Comparison of ENCODE assay signal across 14 cellular contexts in the genomic region with DNA sequence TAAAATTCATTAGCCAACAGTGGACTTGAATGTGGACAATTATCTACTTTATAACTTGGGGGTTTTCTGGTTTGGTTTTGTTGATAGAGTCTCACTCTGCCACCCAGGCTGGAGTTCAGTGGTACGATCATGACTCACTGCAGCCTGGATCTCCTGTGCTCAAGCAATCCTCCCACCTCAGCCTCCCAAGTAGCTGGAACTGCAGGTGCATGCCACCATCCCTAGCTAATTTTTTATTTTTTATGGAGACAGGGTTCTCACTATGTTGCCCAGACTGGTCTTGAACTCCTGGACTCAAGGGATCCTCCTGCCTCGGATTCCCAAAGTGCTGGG. TPM values are rescaled to one million over a fixed set of nuclear protein-coding genes. Genes with fewer than 3 reads are reported as not detected.
A peak's percentile ranks its signal among the peaks of the same experiment; 100 is the strongest.
DNase-seq lines count a peak whose midpoint lies in the region; ATAC-seq and TF ChIP-seq lines count a peak whose summit lies in the region.
"Had no signal": no experiment of that assay in that cellular context is flagged by ENCODE, and none has a peak within 500 bp of the region (broad histone marks: within the 10 kb centered on the region; RNA-seq: fewer than 3 reads in every experiment).

No MANE protein-coding gene starts in this region.

- no peak for TF ChIP-seq CTCF in HEK293 (tag by site-specific recombination; IDR thresholded peaks at IDR 0.05)
- no peak for TF ChIP-seq CTCF in OCI-LY3 (IDR thresholded peaks at IDR 0.05; ENCODE audit: low read depth, low read length)
- no peak for TF ChIP-seq CTCF in spleen (IDR thresholded peaks at IDR 0.05 in 8 of 11, conservative IDR thresholded peaks at IDR 0.05 in 3 of 11)

- no peaks in the 10 kb centered on the region for H3K36me3 ChIP-seq in HEK293 (ENCODE audit: control insufficient read depth in 2 of 2, insufficient read depth in 1 of 2, low read length in 2 of 2)
- H3K36me3 ChIP-seq in OCI-LY3 (replicated peaks; ENCODE audit: low read depth, low read length) = no peaks in the 10 kb centered on the region
- H3K36me3 ChIP-seq in spleen = no peaks in the 10 kb centered on the region
- H3K36me3 ChIP-seq: BE2C, HAP-1 had no signal

- H3K9me3 Mint-ChIP-seq in activated CD4-positive, alpha-beta T cell treated with anti-CD3 and anti-CD28 coated beads, Interleukin-2, amount 10 ng/mL, durations not matched to agents 24 days and 14 days = no peaks in the 10 kb centered on the region
- H3K9me3 Mint-ChIP-seq in T-helper 2 cell treated with Interferon-gamma antibody and Interleukin-4, amounts not matched to agents 5 μg/mL and 100 μg/mL, for 36 hours = no peaks in the 10 kb centered on the region

- H3K9ac ChIP-seq in OCI-LY3 (ENCODE audit: low read length) = no peak overlapping the region

- no peaks in the 10 kb centered on the region for H4K20me1 ChIP-seq in OCI-LY3 (ENCODE audit: insufficient read depth, low read length)

- POLR2A ChIA-PET in HEK293 (lab: Yijun Ruan, JAX) = no interaction called here

- intact Hi-C loops in spleen (cut with DNase I; ENCODE audit: low total_unique reads) = no loop called here
- intact Hi-C loops in activated CD4-positive, alpha-beta T cell treated with anti-CD3 and anti-CD28 coated beads, Interleukin-2, amount 10 ng/mL, durations not matched to agents 24 days and 14 days (cut with micrococcal nuclease) = no loop called here

- peaks cover 6% of the 10 kb centered on the region for H3K27me3 Mint-ChIP-seq in activated CD4-positive, alpha-beta T cell treated with anti-CD3 and anti-CD28 coated beads, Interleukin-2, amount 10 ng/mL, durations not matched to agents 24 days and 14 days
- H3K27me3 Mint-ChIP-seq in T-helper 2 cell treated with Interferon-gamma antibody and Interleukin-4, amounts not matched to agents 5 μg/mL and 100 μg/mL, for 36 hours (ENCODE audit: low read depth) = no peaks in the 10 kb centered on the region

- no peaks in the 10 kb centered on the region for H3K36me3 Mint-ChIP-seq in activated CD4-positive, alpha-beta T cell treated with anti-CD3 and anti-CD28 coated beads, Interleukin-2, amount 10 ng/mL, durations not matched to agents 24 days and 14 days (ENCODE audit: low read depth)
- no peaks in the 10 kb centered on the region for H3K36me3 Mint-ChIP-seq in T-helper 2 cell treated with Interferon-gamma antibody and Interleukin-4, amounts not matched to agents 5 μg/mL and 100 μg/mL, for 36 hours (ENCODE audit: low read depth)

- 58 to 83% (median 71%) methylated on average over 2 of the region's 2 CpGs for WGBS in spleen, 5 donors

- no peak for TF ChIP-seq POLR2A in erythroblast (IDR thresholded peaks at IDR 0.05; ENCODE audit: low read length)
- no peak for TF ChIP-seq POLR2A in spleen (IDR thresholded peaks at IDR 0.05)

- no peaks in the 10 kb centered on the region for H3K79me2 ChIP-seq in OCI-LY3 (ENCODE audit: low read length)

- H3K4me1 Mint-ChIP-seq in activated CD4-positive, alpha-beta T cell treated with anti-CD3 and anti-CD28 coated beads, Interleukin-2, amount 10 ng/mL, durations not matched to agents 24 days and 14 days = peaks cover 4% of the 10 kb centered on the region
- H3K4me1 Mint-ChIP-seq in T-helper 2 cell treated with Interferon-gamma antibody and Interleukin-4, amounts not matched to agents 5 μg/mL and 100 μg/mL, for 36 hours (ENCODE audit: low read depth) = no peaks in the 10 kb centered on the region

- H3K4me1 ChIP-seq in HEK293 (ENCODE audit: control insufficient read depth, insufficient read depth, low read length) (no peaks in the 10 kb centered on the region), OCI-LY3 (ENCODE audit: low read length) (peaks cover 6% of the 10 kb centered on the region), spleen (peaks cover 0 to 20% (median 12%) of the 10 kb centered on the region in 6 donors)
- H3K4me1 ChIP-seq: BE2C, HAP-1 had no signal

- H3K9me3 ChIP-seq in HEK293 (ENCODE audit: control insufficient read depth, insufficient read depth, low read depth, low read length) (no peaks in the 10 kb centered on the region), OCI-LY3 (ENCODE audit: insufficient read depth, low read length) (no peaks in the 10 kb centered on the region), spleen (no peaks in the 10 kb centered on the region)
- H3K9me3 ChIP-seq: BE2C, HAP-1 had no signal

- H3K4me3 ChIP-seq in HEK293 (ENCODE audit: low read depth, low read length) (no peak overlapping the region), OCI-LY3 (ENCODE audit: low read length) (no peak overlapping the region), spleen (peak overlapping the region in 1 of 8 donors; percentile 19)
- H3K4me3 ChIP-seq: HAP-1 had no signal

- H3K27me3 ChIP-seq in OCI-LY3 (ENCODE audit: low read depth, low read length) (no peaks in the 10 kb centered on the region), spleen (replicated peaks in 1 of 7) (no peaks in the 10 kb centered on the region)
- H3K27me3 ChIP-seq: BE2C had no signal

- no peak for ATAC-seq in HG02885 (IDR thresholded peaks at IDR 0.05; ENCODE audit: poor library complexity, unreplicated experiment)

- DNase-seq in erythroblast (lab: John Stamatoyannopoulos, UW) (peak; percentile 59 to 69), spleen (no peak)
- DNase-seq in activated CD4-positive, alpha-beta T cell treated with anti-CD3 and anti-CD28 coated beads, Interleukin-2, amount 10 ng/mL, durations not matched to agents 24 days and 14 days = no peak
- DNase-seq in T-helper 2 cell treated with Interferon-gamma antibody and Interleukin-4, amounts not matched to agents 5 μg/mL and 100 μg/mL, for 36 hours (ENCODE audit: low spot score) = no peak
- DNase-seq: BE2C, DMS 273 treated with DMSO at 0.1 percent for 48 hours, NCI-H1105 treated with DMSO at 0.1 percent for 48 hours, NCI-H187 treated with DMSO at 0.1 percent for 48 hours, NCI-H2171 treated with DMSO at 0.1 percent for 48 hours, NCI-H510A had no signal

- no peak overlapping the region for H3K4me3 Mint-ChIP-seq in activated CD4-positive, alpha-beta T cell treated with anti-CD3 and anti-CD28 coated beads, Interleukin-2, amount 10 ng/mL, durations not matched to agents 24 days and 14 days
- H3K4me3 Mint-ChIP-seq in T-helper 2 cell treated with Interferon-gamma antibody and Interleukin-4, amounts not matched to agents 5 μg/mL and 100 μg/mL, for 36 hours = no peak overlapping the region

- H3K27ac Mint-ChIP-seq in activated CD4-positive, alpha-beta T cell treated with anti-CD3 and anti-CD28 coated beads, Interleukin-2, amount 10 ng/mL, durations not matched to agents 24 days and 14 days = no peak overlapping the region
- H3K27ac Mint-ChIP-seq in T-helper 2 cell treated with Interferon-gamma antibody and Interleukin-4, amounts not matched to agents 5 μg/mL and 100 μg/mL, for 36 hours = no peak overlapping the region

- no peak overlapping the region; the same call in 1 of the 2 replicates for H3K4me2 ChIP-seq in OCI-LY3 (ENCODE audit: low read length)

- H3K27ac ChIP-seq in HEK293 (ENCODE audit: extremely low read depth, low read depth, low read length) (no peak overlapping the region), OCI-LY3 (ENCODE audit: low read length) (no peak overlapping the region), spleen (peak overlapping the region in 7 of 8 donors; percentile 41 to 87 (median 72))

- CTCF ChIA-PET in HEK293 (lab: Yijun Ruan, JAX) = interaction anchor here (0.7 to 1.0 kb wide), 2 partner anchors 106 to 137 kb away, joined by 3 read pairs; no protein-coding TSS in a partner anchor

- peak overlapping the region; percentile 63 for H2AFZ ChIP-seq in OCI-LY3 (ENCODE audit: low read depth, low read length)

TF ChIP-seq in HEK293, 187 proteins besides CTCF, POLR2A, EP300 and RAD21 (continues in another document):
- TF ChIP-seq, protein P1, sequence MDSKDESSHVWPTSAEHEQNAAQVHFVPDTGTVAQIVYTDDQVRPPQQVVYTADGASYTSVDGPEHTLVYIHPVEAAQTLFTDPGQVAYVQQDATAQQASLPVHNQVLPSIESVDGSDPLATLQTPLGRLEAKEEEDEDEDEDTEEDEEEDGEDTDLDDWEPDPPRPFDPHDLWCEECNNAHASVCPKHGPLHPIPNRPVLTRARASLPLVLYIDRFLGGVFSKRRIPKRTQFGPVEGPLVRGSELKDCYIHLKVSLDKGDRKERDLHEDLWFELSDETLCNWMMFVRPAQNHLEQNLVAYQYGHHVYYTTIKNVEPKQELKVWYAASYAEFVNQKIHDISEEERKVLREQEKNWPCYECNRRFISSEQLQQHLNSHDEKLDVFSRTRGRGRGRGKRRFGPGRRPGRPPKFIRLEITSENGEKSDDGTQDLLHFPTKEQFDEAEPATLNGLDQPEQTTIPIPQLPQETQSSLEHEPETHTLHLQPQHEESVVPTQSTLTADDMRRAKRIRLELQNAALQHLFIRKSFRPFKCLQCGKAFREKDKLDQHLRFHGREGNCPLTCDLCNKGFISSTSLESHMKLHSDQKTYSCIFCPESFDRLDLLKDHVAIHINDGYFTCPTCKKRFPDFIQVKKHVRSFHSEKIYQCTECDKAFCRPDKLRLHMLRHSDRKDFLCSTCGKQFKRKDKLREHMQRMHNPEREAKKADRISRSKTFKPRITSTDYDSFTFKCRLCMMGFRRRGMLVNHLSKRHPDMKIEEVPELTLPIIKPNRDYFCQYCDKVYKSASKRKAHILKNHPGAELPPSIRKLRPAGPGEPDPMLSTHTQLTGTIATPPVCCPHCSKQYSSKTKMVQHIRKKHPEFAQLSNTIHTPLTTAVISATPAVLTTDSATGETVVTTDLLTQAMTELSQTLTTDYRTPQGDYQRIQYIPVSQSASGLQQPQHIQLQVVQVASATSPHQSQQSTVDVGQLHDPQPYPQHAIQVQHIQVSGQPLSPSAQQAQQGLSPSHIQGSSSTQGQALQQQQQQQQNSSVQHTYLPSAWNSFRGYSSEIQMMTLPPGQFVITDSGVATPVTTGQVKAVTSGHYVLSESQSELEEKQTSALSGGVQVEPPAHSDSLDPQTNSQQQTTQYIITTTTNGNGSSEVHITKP (tag by site-specific recombination; IDR thresholded peaks at IDR 0.05) = peak; percentile 78

RNA-seq across cellular contexts. Expression of a gene that starts 12.4 kb away (rescaled TPM):
- total RNA-seq in spleen = 10 to 100 TPM; 57.8 to 85.8 (median 69.1) TPM
- 10 to 100 TPM; 13.0 to 14.7 (median 13.9) TPM for polyA plus RNA-seq in spleen
- total RNA-seq in activated CD4-positive, alpha-beta T cell treated with anti-CD3 and anti-CD28 coated beads, Interleukin-2, amount 10 ng/mL, durations not matched to agents 24 days and 14 days = 30.1 and 30.5 TPM in 2 replicates

Comparison
In these comparisons a context has a peak if more than half of its experiments do, and no peak if none do; other contexts are left out.
1. H3K27ac ChIP-seq: peak in spleen (7 of 8); none in HEK293 (single experiment) and OCI-LY3 (single experiment).
2. DNase-seq: peak in erythroblast (2 of 2); none in spleen (single experiment), activated CD4-positive, alpha-beta T cell treated with anti-CD3 and anti-CD28 coated beads, Interleukin-2, amount 10 ng/mL, durations not matched to agents 24 days and 14 days (single experiment) and T-helper 2 cell treated with Interferon-gamma antibody and Interleukin-4, amounts not matched to agents 5 μg/mL and 100 μg/mL, for 36 hours (single experiment).